ENCODE assay signal across 14 cellular contexts in the genomic region with DNA sequence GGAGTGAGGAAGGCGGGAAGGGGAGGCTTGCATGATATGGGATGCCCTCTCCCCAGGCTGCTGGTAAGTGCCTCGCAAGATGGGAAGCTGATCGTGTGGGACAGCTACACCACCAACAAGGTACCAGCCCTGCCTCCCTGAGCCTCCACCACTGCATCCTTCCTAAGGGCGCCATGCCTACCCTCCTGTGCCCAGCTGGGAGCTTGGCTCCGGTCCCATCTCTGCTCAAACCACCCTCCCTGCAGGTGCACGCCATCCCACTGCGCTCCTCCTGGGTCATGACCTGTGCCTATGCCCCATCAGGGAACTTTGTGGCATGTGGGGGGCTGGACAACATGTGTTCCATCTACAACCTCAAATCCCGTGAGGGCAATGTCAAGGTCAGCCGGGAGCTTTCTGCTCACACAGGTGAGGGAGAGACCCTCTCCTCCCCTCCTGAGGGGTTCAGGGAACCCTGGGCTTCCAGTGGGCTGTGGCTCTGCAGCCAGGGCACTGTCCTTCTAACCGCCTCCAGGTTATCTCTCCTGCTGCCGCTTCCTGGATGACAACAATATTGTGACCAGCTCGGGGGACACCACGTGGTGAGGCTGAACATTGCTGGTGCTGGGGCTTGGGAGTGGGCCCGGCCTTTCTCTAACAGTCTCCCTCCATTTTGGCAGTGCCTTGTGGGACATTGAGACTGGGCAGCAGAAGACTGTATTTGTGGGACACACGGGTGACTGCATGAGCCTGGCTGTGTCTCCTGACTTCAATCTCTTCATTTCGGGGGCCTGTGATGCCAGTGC. TPM values are rescaled to one million over a fixed set of nuclear protein-coding genes. Genes with fewer than 3 reads are reported as not detected.
A peak's percentile ranks its signal among the peaks of the same experiment; 100 is the strongest.
DNase-seq lines count a peak whose midpoint lies in the region; ATAC-seq and TF ChIP-seq lines count a peak whose summit lies in the region.
"Had no signal": no experiment of that assay in that cellular context is flagged by ENCODE, and none has a peak within 500 bp of the region (broad histone marks: within the 10 kb centered on the region; RNA-seq: fewer than 3 reads in every experiment).

No MANE protein-coding gene starts in this region.

- H3K4me1 ChIP-seq in BE2C, result no peaks in the 10 kb centered on the region

- H3K27me3 ChIP-seq in BE2C, result no peaks in the 10 kb centered on the region

- POLR2A ChIA-PET in GM10248 (lab: Yijun Ruan, JAX), result interaction anchor here (1.5 kb wide), 1 partner anchor 24 kb away, joined by 4 read pairs; a partner anchor contains a TSS

- no peak overlapping the region for H3K4me3 ChIP-seq in BE2C (ENCODE audit: low read depth, low read length)
- H3K4me3 ChIP-seq: coronary artery had no signal

- no peak for ATAC-seq in HG03442 (IDR thresholded peaks at IDR 0.05; ENCODE audit: unreplicated experiment)

- CTCF ChIA-PET in GM10248 (lab: Yijun Ruan, JAX), result interaction anchor here (1.1 to 6.3 kb wide), 7 partner anchors 8 to 84 kb away, joined by 3 to 41 read pairs (median 4); a partner anchor contains a TSS

- TF ChIP-seq CTCF in BE2C (IDR thresholded peaks at IDR 0.05; ENCODE audit: low read depth, low read length) (0 out of 2 replicates have a peak, but pooled peaks have one; percentile 6), GM10248 (IDR thresholded peaks at IDR 0.05; ENCODE audit: control extremely low read depth, extremely low read depth, low read depth, missing control alignments) (no peak)

- H3K36me3 ChIP-seq in BE2C, result peaks cover 83% of the 10 kb centered on the region

- DNase-seq in BE2C (no peak), HUDEP-2 (lab: John Stamatoyannopoulos, UW; ENCODE audit: unreplicated experiment in 76 of 76) (peak in 39 of 76 experiments; percentile 3 to 61 (median 28)), SW480 (ENCODE audit: low spot score) (peak; percentile 41), iPS-NIHi11 (ENCODE audit: low spot score) (peak; percentile 59), ACHN (no peak), GM10248 (ENCODE audit: extremely low spot score) (no peak)
- no peak for DNase-seq in stimulated activated CD4-positive, alpha-beta T cell treated with anti-CD3 and anti-CD28 coated beads, Interleukin-4, amount 100 ng/mL, for 24 hours
- DNase-seq: activated CD8-positive, alpha-beta memory T cell treated with anti-CD3 and anti-CD28 coated beads, Interleukin-2, amount 50 U/mL, for 4 hours; DMS79; HFFc6; NCI-H510A; stimulated activated CD4-positive, alpha-beta T cell treated with anti-CD3 and anti-CD28 coated beads, Interleukin-1b, Interleukin-23, amount 100 ng/mL, for 48 hours had no signal

- H3K9me3 ChIP-seq in BE2C, result no peaks in the 10 kb centered on the region

- in situ Hi-C loops in ACHN (cut with HindIII; ENCODE audit: low pct_ligation_motif_present, low pct_unique_long_range_greater_than_20kb, low sequenced_read_pairs), result no loop called here

RNA-seq across cellular contexts. Expression of a gene that starts 2.6 kb away (rescaled TPM):
- 88.5 TPM for polyA plus RNA-seq in BE2C (2012; ENCODE audit: insufficient read depth, insufficient read length, low read depth)

RNA-seq across cellular contexts. Expression of a gene that starts 7.8 kb away (rescaled TPM):
- 11.9 TPM for polyA plus RNA-seq in BE2C (2012; ENCODE audit: insufficient read depth, insufficient read length, low read depth)

RNA-seq across cellular contexts. Expression of a gene that starts 8.6 kb away (rescaled TPM):
- polyA plus RNA-seq in BE2C (2012; ENCODE audit: insufficient read depth, insufficient read length, low read depth), result 84.6 TPM

RNA-seq across cellular contexts. Expression of a gene that starts 15.1 kb away (rescaled TPM):
- 93.6 TPM for polyA plus RNA-seq in BE2C (2012; ENCODE audit: insufficient read depth, insufficient read length, low read depth)

RNA-seq across cellular contexts. Expression of a gene that starts 21.7 kb away (rescaled TPM):
- polyA plus RNA-seq in BE2C (2012; ENCODE audit: insufficient read depth, insufficient read length, low read depth), result 210 TPM

Comparison
In these comparisons a context has a peak if more than half of its experiments do, and no peak if none do; other contexts are left out.
1. DNase-seq: peak in HUDEP-2 (39 of 76), SW480 (single experiment) and iPS-NIHi11 (single experiment); none in BE2C (single experiment), ACHN (single experiment), stimulated activated CD4-positive, alpha-beta T cell treated with anti-CD3 and anti-CD28 coated beads, Interleukin-4, amount 100 ng/mL, for 24 hours (single experiment) and GM10248 (single experiment).